1 cellular context compared by ENCODE assay signal in the genomic region with DNA sequence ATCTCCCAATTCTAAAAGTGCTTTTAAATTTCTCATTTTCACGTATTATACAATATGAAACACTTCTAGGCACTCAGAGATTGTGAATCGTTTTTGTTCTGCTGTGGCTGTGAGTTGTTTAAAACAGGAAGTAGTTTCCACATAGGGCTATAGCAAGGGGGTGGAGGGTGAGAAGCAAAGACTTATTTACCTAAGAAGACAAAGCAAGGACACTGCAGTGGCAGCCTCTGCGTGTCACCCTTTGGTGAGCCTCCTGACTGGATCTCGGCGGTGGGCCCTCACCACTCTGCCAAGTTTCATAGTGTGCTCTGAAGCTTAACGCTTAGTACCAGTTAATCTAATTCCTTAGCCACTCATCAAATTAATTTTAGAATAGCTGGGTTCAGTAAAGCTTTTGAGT.
TF ChIP-seq lines count a peak whose summit lies in the region.

No MANE protein-coding gene starts in this region.

TF ChIP-seq in HepG2, 621 proteins besides CTCF, POLR2A, EP300 and RAD21 (continued from another document):
- TF ChIP-seq, protein P1, sequence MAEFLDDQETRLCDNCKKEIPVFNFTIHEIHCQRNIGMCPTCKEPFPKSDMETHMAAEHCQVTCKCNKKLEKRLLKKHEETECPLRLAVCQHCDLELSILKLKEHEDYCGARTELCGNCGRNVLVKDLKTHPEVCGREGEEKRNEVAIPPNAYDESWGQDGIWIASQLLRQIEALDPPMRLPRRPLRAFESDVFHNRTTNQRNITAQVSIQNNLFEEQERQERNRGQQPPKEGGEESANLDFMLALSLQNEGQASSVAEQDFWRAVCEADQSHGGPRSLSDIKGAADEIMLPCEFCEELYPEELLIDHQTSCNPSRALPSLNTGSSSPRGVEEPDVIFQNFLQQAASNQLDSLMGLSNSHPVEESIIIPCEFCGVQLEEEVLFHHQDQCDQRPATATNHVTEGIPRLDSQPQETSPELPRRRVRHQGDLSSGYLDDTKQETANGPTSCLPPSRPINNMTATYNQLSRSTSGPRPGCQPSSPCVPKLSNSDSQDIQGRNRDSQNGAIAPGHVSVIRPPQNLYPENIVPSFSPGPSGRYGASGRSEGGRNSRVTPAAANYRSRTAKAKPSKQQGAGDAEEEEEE (CRISPR knock-in tag; IDR thresholded peaks at IDR 0.05; ENCODE audit: borderline replicate concordance), result no peak
- TF ChIP-seq GABPB1 (CRISPR knock-in tag; IDR thresholded peaks at IDR 0.05) (peak; percentile 37; the same call in 1 of the 2 replicates), KLF11 (CRISPR knock-in tag; IDR thresholded peaks at IDR 0.05) (no peak), ELF1 (CRISPR knock-in tag; IDR thresholded peaks at IDR 0.05) (0 out of 2 replicates have a peak, but pooled peaks have one; percentile 19), FOXA3 (CRISPR knock-in tag; IDR thresholded peaks at IDR 0.05) (peak; percentile 42; the same call in 1 of the 2 replicates)
